Comparison of ENCODE assay signal across 7 cellular contexts in genomic region chr14:19439219-19439618, GRCh38.
ATAC-seq lines count a peak whose summit lies in the region.

No MANE protein-coding gene starts in this region.

- ATAC-seq in GM18508 (IDR thresholded peaks at IDR 0.05; ENCODE audit: insufficient read depth, unreplicated experiment): peak; percentile 78
- peak; percentile 68 for ATAC-seq in GM18868 (IDR thresholded peaks at IDR 0.05; ENCODE audit: unreplicated experiment)
- peak; percentile 82 for ATAC-seq in GM19463 (IDR thresholded peaks at IDR 0.05; ENCODE audit: unreplicated experiment)
- ATAC-seq in GM21528 (IDR thresholded peaks at IDR 0.05; ENCODE audit: low FRiP score, unreplicated experiment): peak; percentile 68
- ATAC-seq in HG02759 (IDR thresholded peaks at IDR 0.05; ENCODE audit: unreplicated experiment): peak; percentile 52
- ATAC-seq in HG03354 (IDR thresholded peaks at IDR 0.05; ENCODE audit: poor library complexity, severe bottlenecking, unreplicated experiment): peak; percentile 57
- peak; percentile 54 for ATAC-seq in HG03571 (IDR thresholded peaks at IDR 0.05; ENCODE audit: unreplicated experiment)

Comparison
In these comparisons a context has a peak if more than half of its experiments do, and no peak if none do; other contexts are left out.
1. Peak in every context shown above with its lines: ATAC-seq.